23 cellular contexts compared by ENCODE assay signal in genomic region chr19:32392142-32392541, GRCh38.
"Had no signal": no experiment of that assay in that cellular context is flagged by ENCODE, and none has a peak within 500 bp of the region (broad histone marks: within the 10 kb centered on the region; RNA-seq: fewer than 3 reads in every experiment).

No MANE protein-coding gene starts in this region.

- H3K4me1 ChIP-seq: SJCRH30 had no signal

- DNase-seq: Karpas-422, KG1, MG63, NCI-H1092, NCI-H1105 treated with DMSO at 0.1 percent for 48 hours, NCI-H1417 treated with DMSO at 0.1 percent for 48 hours, NCI-H146, NCI-H1694 treated with DMSO at 0.1 percent for 48 hours, NCI-H1930, NCI-H2081, NCI-H2107, NCI-H2227 treated with DMSO at 0.1 percent for 48 hours, NCI-H524, NCI-H526 treated with DMSO at 0.1 percent for 48 hours, NCI-H774, PC-3, SHP77 treated with DMSO at 0.1 percent for 48 hours, SJCRH30 had no signal

- ATAC-seq: Panc1, PC-3, SK-N-SH treated with all-trans-retinoic acid at 6 μM for 48 hours had no signal

- H3K9me3 ChIP-seq: MG63, SJCRH30 had no signal

- H3K4me3 ChIP-seq: MG63, SJCRH30 had no signal

- FAIRE-seq: HTR-8/SVneo had no signal

- H3K27me3 ChIP-seq: MG63, SJCRH30 had no signal

- H3K27ac ChIP-seq: HL-60, RWPE1, SJCRH30 had no signal
